ENCODE assay signal across 9 cellular contexts in genomic region chr3:184740509-184741258, GRCh38. TPM values are rescaled to one million over a fixed set of nuclear protein-coding genes. Genes with fewer than 3 reads are reported as not detected.
DNase-seq lines count a peak whose midpoint lies in the region; ATAC-seq, FAIRE-seq and TF ChIP-seq lines count a peak whose summit lies in the region.
"Had no signal": no experiment of that assay in that cellular context is flagged by ENCODE, and none has a peak within 500 bp of the region (broad histone marks: within the 10 kb centered on the region; RNA-seq: fewer than 3 reads in every experiment).

No MANE protein-coding gene starts in this region.

- no peak overlapping the region for H3K4me3 ChIP-seq in A673 (ENCODE audit: low read depth, low read length, poor library complexity, severe bottlenecking)
- no peak overlapping the region for H3K4me3 ChIP-seq in HEK293 (ENCODE audit: low read depth, low read length)
- peak overlapping the region; percentile 9 to 59 (median 52) for H3K4me3 ChIP-seq in keratinocyte (ENCODE audit: control insufficient read depth in 2 of 3, extremely low read depth in 1 of 3, insufficient read depth in 2 of 3, low read depth in 1 of 3, low read length in 3 of 3)

- H4K20me1 ChIP-seq in keratinocyte (ENCODE audit: control insufficient read depth, extremely low read depth, insufficient read depth, low read length): no peaks in the 10 kb centered on the region

- peak; percentile 92 for FAIRE-seq in keratinocyte (lab: Jason Lieb, UNC)

- H3K36me3 ChIP-seq in A673 (ENCODE audit: insufficient read depth, low read length, poor library complexity, severe bottlenecking) (no peaks in the 10 kb centered on the region), HEK293 (ENCODE audit: control insufficient read depth in 2 of 2, insufficient read depth in 1 of 2, low read length in 2 of 2) (no peaks in the 10 kb centered on the region), keratinocyte (ENCODE audit: control insufficient read depth in 2 of 2, extremely low read depth in 1 of 2, insufficient read depth in 2 of 2, low read length in 2 of 2) (no peaks in the 10 kb centered on the region)

- H2AFZ ChIP-seq in keratinocyte (ENCODE audit: control insufficient read depth, low read length): peak overlapping the region; percentile 52

- TF ChIP-seq CTCF in A673 (conservative IDR thresholded peaks at IDR 0.05; ENCODE audit: low read depth, low read length) (no peak), HEK293 (tag by site-specific recombination; IDR thresholded peaks at IDR 0.05) (no peak), keratinocyte (optimal IDR thresholded peaks at IDR 0.05 in 1 of 3, IDR thresholded peaks at IDR 0.05 in 1 of 3, conservative IDR thresholded peaks at IDR 0.05 in 1 of 3; ENCODE audit: extremely low read depth in 1 of 3, insufficient read depth in 2 of 3, low read length in 3 of 3) (no peak)

- H3K4me1 ChIP-seq in A673 (ENCODE audit: insufficient read depth, low read length, poor library complexity, severe bottlenecking): peaks cover 22% of the 10 kb centered on the region
- H3K4me1 ChIP-seq in HEK293 (ENCODE audit: control insufficient read depth, insufficient read depth, low read length): no peaks in the 10 kb centered on the region
- peaks cover 47% of the 10 kb centered on the region for H3K4me1 ChIP-seq in keratinocyte (ENCODE audit: control insufficient read depth, extremely low read depth, insufficient read depth, low read length)

- intact Hi-C loops in A673 (cut with micrococcal nuclease; ENCODE audit: unreplicated experiment): no loop called here

- no peak overlapping the region for H3K4me3 Mint-ChIP-seq in activated naive CD8-positive, alpha-beta T cell treated with anti-CD3 and anti-CD28 coated beads, Interleukin-2, amount 50 U/mL, for 24 hours

- H3K27me3 Mint-ChIP-seq in activated naive CD8-positive, alpha-beta T cell treated with anti-CD3 and anti-CD28 coated beads, Interleukin-2, amount 50 U/mL, for 24 hours: no peaks in the 10 kb centered on the region

- no peaks in the 10 kb centered on the region for H3K36me3 Mint-ChIP-seq in activated naive CD8-positive, alpha-beta T cell treated with anti-CD3 and anti-CD28 coated beads, Interleukin-2, amount 50 U/mL, for 24 hours (ENCODE audit: low read depth)

- H3K27ac ChIP-seq in A673 (ENCODE audit: low read depth, low read length, poor library complexity, severe bottlenecking) (no peak overlapping the region), HEK293 (ENCODE audit: extremely low read depth, low read depth, low read length) (no peak overlapping the region), keratinocyte (ENCODE audit: control insufficient read depth, insufficient read depth, low read length) (peak overlapping the region; percentile 93)

- H3K79me2 ChIP-seq in keratinocyte (ENCODE audit: control insufficient read depth, insufficient read depth, low read length): no peaks in the 10 kb centered on the region

- no peaks in the 10 kb centered on the region for H3K9me1 ChIP-seq in keratinocyte (ENCODE audit: control insufficient read depth, extremely low read depth, insufficient read depth, low read length)

- peak overlapping the region; percentile 76 for H3K9ac ChIP-seq in keratinocyte (ENCODE audit: control insufficient read depth, extremely low read depth, insufficient read depth, low read length)

- H3K4me2 ChIP-seq in keratinocyte (ENCODE audit: control insufficient read depth, extremely low read depth, insufficient read depth, low read depth, low read length): peak overlapping the region; percentile 93

- dilution Hi-C loops in keratinocyte (cut with MboI; ENCODE audit: extremely low pct_ligation_motif_present, low sequenced_read_pairs): no loop called here

- no peaks in the 10 kb centered on the region for H3K27me3 ChIP-seq in A673 (replicated peaks; ENCODE audit: insufficient read depth, low read depth, low read length, poor library complexity)
- no peaks in the 10 kb centered on the region for H3K27me3 ChIP-seq in keratinocyte (ENCODE audit: control insufficient read depth, extremely low read depth, insufficient read depth, low read length)

- DNase-seq in A673 (ENCODE audit: low spot score) (peak; percentile 72), keratinocyte (ENCODE audit: low read depth, low spot score) (peak; percentile 88), KBM-7 (no peak), germinal center (ENCODE audit: low spot score) (no peak), cerebellum (ENCODE audit: low spot score) (no peak)
- DNase-seq in activated naive CD8-positive, alpha-beta T cell treated with anti-CD3 and anti-CD28 coated beads, Interleukin-2, amount 50 U/mL, for 24 hours: peak; percentile 26
- DNase-seq: substantia nigra had no signal

- POLR2A ChIA-PET in A673 (lab: Charles Lee; ENCODE audit: low non-redundant PET) (no interaction called here), HEK293 (lab: Yijun Ruan, JAX) (interaction anchor here (1.1 kb wide), 1 partner anchor 179 kb away, joined by 4 read pairs; the partner anchor contains the start of gene EPHB3)

- peaks cover 5% of the 10 kb centered on the region for H3K4me1 Mint-ChIP-seq in activated naive CD8-positive, alpha-beta T cell treated with anti-CD3 and anti-CD28 coated beads, Interleukin-2, amount 50 U/mL, for 24 hours

- H3K27ac Mint-ChIP-seq in activated naive CD8-positive, alpha-beta T cell treated with anti-CD3 and anti-CD28 coated beads, Interleukin-2, amount 50 U/mL, for 24 hours: no peak overlapping the region

- BruUV-seq in A673 (replicated peaks; lab: Mats Ljungman, UMichigan): no TSS peak

- CTCF ChIA-PET in A673 (lab: Charles Lee) (interaction anchor here (1.3 kb wide), 1 partner anchor 179 kb away, joined by 6 read pairs; the partner anchor contains the start of gene EPHB3), HEK293 (lab: Yijun Ruan, JAX) (interaction anchor here (0.6 to 3.1 kb wide), 2 partner anchors 180 kb away, joined by 3 to 25 read pairs; partner anchors contain the start of gene EPHB3)

- peak; percentile 82 for ATAC-seq in activated naive CD8-positive, alpha-beta T cell treated with anti-CD3 and anti-CD28 coated beads, Interleukin-2, amount 50 U/mL, for 24 hours
- ATAC-seq in GM21737 (IDR thresholded peaks at IDR 0.05; ENCODE audit: unreplicated experiment): no peak

- in situ Hi-C loops in KBM-7 (cut with MboI; ENCODE audit: low pct_unique_long_range_greater_than_20kb, low sequenced_read_pairs): no loop called here

- no peaks in the 10 kb centered on the region for H3K9me3 Mint-ChIP-seq in activated naive CD8-positive, alpha-beta T cell treated with anti-CD3 and anti-CD28 coated beads, Interleukin-2, amount 50 U/mL, for 24 hours

- H3K9me3 ChIP-seq in A673 (ENCODE audit: low read depth, low read length, poor library complexity, severe bottlenecking) (no peaks in the 10 kb centered on the region), HEK293 (ENCODE audit: control insufficient read depth, insufficient read depth, low read depth, low read length) (no peaks in the 10 kb centered on the region), keratinocyte (ENCODE audit: control insufficient read depth, low read depth, low read length) (no peaks in the 10 kb centered on the region)

TF ChIP-seq in HEK293, 187 proteins besides CTCF, POLR2A, EP300 and RAD21 (continues in another document):
- TF ChIP-seq, protein P1, sequence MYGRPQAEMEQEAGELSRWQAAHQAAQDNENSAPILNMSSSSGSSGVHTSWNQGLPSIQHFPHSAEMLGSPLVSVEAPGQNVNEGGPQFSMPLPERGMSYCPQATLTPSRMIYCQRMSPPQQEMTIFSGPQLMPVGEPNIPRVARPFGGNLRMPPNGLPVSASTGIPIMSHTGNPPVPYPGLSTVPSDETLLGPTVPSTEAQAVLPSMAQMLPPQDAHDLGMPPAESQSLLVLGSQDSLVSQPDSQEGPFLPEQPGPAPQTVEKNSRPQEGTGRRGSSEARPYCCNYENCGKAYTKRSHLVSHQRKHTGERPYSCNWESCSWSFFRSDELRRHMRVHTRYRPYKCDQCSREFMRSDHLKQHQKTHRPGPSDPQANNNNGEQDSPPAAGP (tag by site-specific recombination; IDR thresholded peaks at IDR 0.05): no peak
- TF ChIP-seq YY2 (tag by site-specific recombination; IDR thresholded peaks at IDR 0.05): no peak
- no peak for TF ChIP-seq ZNF621 (tag by site-specific recombination; IDR thresholded peaks at IDR 0.05)
- 0 out of 2 replicates have a peak, but pooled peaks have one; percentile 10 for TF ChIP-seq KLF1 (tag by site-specific recombination; IDR thresholded peaks at IDR 0.05)
- TF ChIP-seq PRDM1 (tag by site-specific recombination; IDR thresholded peaks at IDR 0.05): no peak
- no peak for TF ChIP-seq ZNF221 (tag by site-specific recombination; IDR thresholded peaks at IDR 0.05; ENCODE audit: borderline replicate concordance)
- TF ChIP-seq SP7 (tag by site-specific recombination; IDR thresholded peaks at IDR 0.05): peak; percentile 86
- TF ChIP-seq ZNF19 (tag by site-specific recombination; IDR thresholded peaks at IDR 0.05; ENCODE audit: low read depth): no peak
- TF ChIP-seq GLIS2 (tag by site-specific recombination; IDR thresholded peaks at IDR 0.05): peak; percentile 65
- TF ChIP-seq ZNF529 (tag by site-specific recombination; IDR thresholded peaks at IDR 0.05; ENCODE audit: insufficient replicate concordance): no peak
- TF ChIP-seq ZNF416 (tag by site-specific recombination; IDR thresholded peaks at IDR 0.05): no peak
- TF ChIP-seq ZNF362 (tag by site-specific recombination; IDR thresholded peaks at IDR 0.05): no peak

RNA-seq across cellular contexts. Expression of gene MAGEF1, which starts 28.8 kb away (rescaled TPM):
- total RNA-seq in A673 (2021): 47.6 and 51.2 TPM in 2 replicates
- 8.4 to 11.8 TPM (median 11.4 TPM) in 3 replicates for polyA plus RNA-seq in keratinocyte
- 14.4 TPM for polyA plus RNA-seq in keratinocyte (2011; ENCODE audit: low read depth)
- polyA plus RNA-seq in keratinocyte (2011; cell fraction: cytosol; rRNA removed): 5.7 and 7.5 TPM in 2 replicates
- 10.1 and 10.6 TPM in 2 replicates for polyA plus RNA-seq in keratinocyte (2011; cell fraction: nucleus; rRNA removed)
- polyA plus RNA-seq in keratinocyte (2012; ENCODE audit: low replicate concordance): 10.9 and 13.9 TPM in 2 replicates
- 1.9 to 3.1 TPM (median 3.1 TPM) in 3 replicates for polyA minus RNA-seq in keratinocyte
- 5.2 TPM for polyA minus RNA-seq in keratinocyte (2011; cell fraction: cytosol; rRNA and poly(A)+ RNA removed)
- polyA minus RNA-seq in keratinocyte (2011; cell fraction: nucleus; rRNA and poly(A)+ RNA removed): 2.7 and 4.3 TPM in 2 replicates
- 29.7 TPM for total RNA-seq in cerebellum

Comparison
In these comparisons a context has a peak if more than half of its experiments do, and no peak if none do; other contexts are left out.
1. DNase-seq: peak in A673 (single experiment), activated naive CD8-positive, alpha-beta T cell treated with anti-CD3 and anti-CD28 coated beads, Interleukin-2, amount 50 U/mL, for 24 hours (single experiment) and keratinocyte (single experiment); none in KBM-7 (single experiment), germinal center (single experiment) and cerebellum (single experiment).
2. H3K4me3 ChIP-seq: peak in keratinocyte (3 of 3); none in A673 (single experiment) and HEK293 (single experiment).